In genomic region chr1:6200188-6200809, GRCh38 we compare ENCODE assay signal across 8 cellular contexts. TPM values are rescaled to one million over a fixed set of nuclear protein-coding genes. Genes with fewer than 3 reads are reported as not detected.
DNase-seq lines count a peak whose midpoint lies in the region; ATAC-seq and TF ChIP-seq lines count a peak whose summit lies in the region.

No MANE protein-coding gene starts in this region.

- peak overlapping the region; percentile 97 for H3K4me3 ChIP-seq in iPS-15b (ENCODE audit: low read depth, low read length)

- H3K27ac Mint-ChIP-seq in T-helper 1 cell treated with Interleukin-12 subunit alpha and Interleukin-12 subunit beta and Interleukin-4 antibody, amounts not matched to agents 30 μg/mL and 1 μg/mL, for 36 hours: peak overlapping the region; percentile 92
- H3K27ac Mint-ChIP-seq in activated CD8-positive, alpha-beta T cell treated with anti-CD3 and anti-CD28 coated beads for 36 hours: peak overlapping the region; percentile 90

- H3K9ac ChIP-seq in iPS-15b (ENCODE audit: low read depth, low read length): peak overlapping the region; percentile 94

- DNase-seq in T-helper 1 cell: no peak
- DNase-seq in activated CD8-positive, alpha-beta T cell treated with anti-CD3 and anti-CD28 coated beads for 36 hours: no peak

- no peak for ATAC-seq in activated CD8-positive, alpha-beta T cell treated with anti-CD3 and anti-CD28 coated beads for 36 hours
- ATAC-seq in GM21390 (IDR thresholded peaks at IDR 0.05; ENCODE audit: unreplicated experiment): no peak
- no peak for ATAC-seq in HG02884 (IDR thresholded peaks at IDR 0.05; ENCODE audit: unreplicated experiment)
- ATAC-seq in HG02981 (IDR thresholded peaks at IDR 0.05; ENCODE audit: unreplicated experiment): no peak

- POLR2A ChIA-PET in activated CD8-positive, alpha-beta T cell treated with anti-CD3 and anti-CD28 coated beads for 36 hours (lab: Charles Lee): interaction anchor here (1.0 to 4.0 kb wide), 4 partner anchors 11 to 39 kb away, joined by 3 to 32 read pairs (median 12); no protein-coding TSS in a partner anchor

- H3K27ac ChIP-seq in temporal lobe (ENCODE audit: low read depth, low read length): peak overlapping the region; percentile 80

- H3K36me3 ChIP-seq in iPS-15b (ENCODE audit: control insufficient read depth, insufficient read depth, low read length): peaks cover 8% of the 10 kb centered on the region

- TF ChIP-seq CTCF in activated CD8-positive, alpha-beta T cell treated with anti-CD3 and anti-CD28 coated beads for 36 hours (IDR thresholded peaks at IDR 0.05): no peak

- H3K27me3 ChIP-seq in iPS-15b (ENCODE audit: control insufficient read depth, insufficient read depth, low read length): no peaks in the 10 kb centered on the region

- peak overlapping the region; percentile 93 for H3K4me3 Mint-ChIP-seq in T-helper 1 cell treated with Interleukin-12 subunit alpha and Interleukin-12 subunit beta and Interleukin-4 antibody, amounts not matched to agents 30 μg/mL and 1 μg/mL, for 36 hours
- peak overlapping the region; percentile 94 for H3K4me3 Mint-ChIP-seq in activated CD8-positive, alpha-beta T cell treated with anti-CD3 and anti-CD28 coated beads for 36 hours

- CTCF ChIA-PET in activated CD8-positive, alpha-beta T cell treated with anti-CD3 and anti-CD28 coated beads for 36 hours (lab: Charles Lee): interaction anchor here (0.5 to 1.8 kb wide), 3 partner anchors 38 to 1568 kb away, joined by 4 to 6 read pairs (median 5); no protein-coding TSS in a partner anchor

- peaks cover 26% of the 10 kb centered on the region for H3K36me3 Mint-ChIP-seq in T-helper 1 cell treated with Interleukin-12 subunit alpha and Interleukin-12 subunit beta and Interleukin-4 antibody, amounts not matched to agents 30 μg/mL and 1 μg/mL, for 36 hours (ENCODE audit: low read depth)
- peaks cover 33% of the 10 kb centered on the region for H3K36me3 Mint-ChIP-seq in activated CD8-positive, alpha-beta T cell treated with anti-CD3 and anti-CD28 coated beads for 36 hours (ENCODE audit: low read depth)

- peaks cover 12% of the 10 kb centered on the region for H3K4me1 ChIP-seq in iPS-15b (ENCODE audit: control insufficient read depth, insufficient read depth, low read length)

- no peaks in the 10 kb centered on the region for H3K27me3 Mint-ChIP-seq in T-helper 1 cell treated with Interleukin-12 subunit alpha and Interleukin-12 subunit beta and Interleukin-4 antibody, amounts not matched to agents 30 μg/mL and 1 μg/mL, for 36 hours (ENCODE audit: low read depth)
- peaks cover 2% of the 10 kb centered on the region for H3K27me3 Mint-ChIP-seq in activated CD8-positive, alpha-beta T cell treated with anti-CD3 and anti-CD28 coated beads for 36 hours

- H3K9me3 Mint-ChIP-seq in T-helper 1 cell treated with Interleukin-12 subunit alpha and Interleukin-12 subunit beta and Interleukin-4 antibody, amounts not matched to agents 30 μg/mL and 1 μg/mL, for 36 hours: peaks cover 4% of the 10 kb centered on the region
- H3K9me3 Mint-ChIP-seq in activated CD8-positive, alpha-beta T cell treated with anti-CD3 and anti-CD28 coated beads for 36 hours: no peaks in the 10 kb centered on the region

- H3K9me3 ChIP-seq in iPS-15b (ENCODE audit: control insufficient read depth, insufficient read depth, low read length): no peaks in the 10 kb centered on the region

- intact Hi-C loops in activated CD8-positive, alpha-beta T cell treated with anti-CD3 and anti-CD28 coated beads for 36 hours (cut with micrococcal nuclease): no loop called here

- peaks cover 48% of the 10 kb centered on the region for H3K4me1 Mint-ChIP-seq in T-helper 1 cell treated with Interleukin-12 subunit alpha and Interleukin-12 subunit beta and Interleukin-4 antibody, amounts not matched to agents 30 μg/mL and 1 μg/mL, for 36 hours (ENCODE audit: low read depth)
- peaks cover 47% of the 10 kb centered on the region for H3K4me1 Mint-ChIP-seq in activated CD8-positive, alpha-beta T cell treated with anti-CD3 and anti-CD28 coated beads for 36 hours (ENCODE audit: low read depth)

RNA-seq across cellular contexts. Expression of gene RPL22, which starts 0.9 kb away (rescaled TPM):
- 100 to 1,000 TPM; 372 to 473 TPM for total RNA-seq in activated CD8-positive, alpha-beta T cell treated with anti-CD3 and anti-CD28 coated beads for 36 hours
- 313 TPM for total RNA-seq in temporal lobe

RNA-seq across cellular contexts. Expression of gene RNF207, which starts 5.6 kb away (rescaled TPM):
- total RNA-seq in activated CD8-positive, alpha-beta T cell treated with anti-CD3 and anti-CD28 coated beads for 36 hours: 1 to 10 TPM; 4.9 to 9.9 TPM
- 6.1 TPM for total RNA-seq in temporal lobe

RNA-seq across cellular contexts. Expression of gene CHD5, which starts 20.2 kb away (rescaled TPM):
- total RNA-seq in activated CD8-positive, alpha-beta T cell treated with anti-CD3 and anti-CD28 coated beads for 36 hours: under 1 TPM; 0.61 to 0.63 TPM
- 35.2 TPM for total RNA-seq in temporal lobe

RNA-seq across cellular contexts. Expression of gene ICMT, which starts 35.5 kb away (rescaled TPM):
- 10 to 100 TPM; 35.3 to 38.1 TPM for total RNA-seq in activated CD8-positive, alpha-beta T cell treated with anti-CD3 and anti-CD28 coated beads for 36 hours
- total RNA-seq in temporal lobe: 15.0 TPM

RNA-seq across cellular contexts. Expression of gene HES3, which starts 43.7 kb away (rescaled TPM):
- total RNA-seq in activated CD8-positive, alpha-beta T cell treated with anti-CD3 and anti-CD28 coated beads for 36 hours: not detected
- total RNA-seq in temporal lobe: not detected

Comparison
In these comparisons a context has a peak if more than half of its experiments do, and no peak if none do; other contexts are left out.
1. RNA of gene CHD5, which starts 20.2 kb away (total RNA-seq): 35.2 TPM in temporal lobe (single experiment); 0.61 to 0.63 TPM in activated CD8-positive, alpha-beta T cell treated with anti-CD3 and anti-CD28 coated beads for 36 hours; every median in the first group is over 10 times any median in the second.